22 cellular contexts compared by ENCODE assay signal in genomic region chr10:28445511-28445910, GRCh38.
"Had no signal": no experiment of that assay in that cellular context is flagged by ENCODE, and none has a peak within 500 bp of the region (broad histone marks: within the 10 kb centered on the region; RNA-seq: fewer than 3 reads in every experiment).

No MANE protein-coding gene starts in this region.

- H3K36me3 Mint-ChIP-seq: activated naive CD4-positive, alpha-beta T cell treated with anti-CD3 and anti-CD28 coated beads, Interleukin-2, amount 10 ng/mL, durations not matched to agents 7 days and 5 days had no signal

- H3K4me1 Mint-ChIP-seq: activated CD4-positive, alpha-beta memory T cell treated with anti-CD3 and anti-CD28 coated beads, Interleukin-2, amount 10 ng/mL, durations not matched to agents 7 days and 5 days; activated CD4-positive, alpha-beta T cell treated with anti-CD3 and anti-CD28 coated beads, Interleukin-2, amount 10 ng/mL, durations not matched to agents 24 days and 14 days; activated naive CD4-positive, alpha-beta T cell treated with anti-CD3 and anti-CD28 coated beads, Interleukin-2, amount 10 ng/mL, durations not matched to agents 7 days and 5 days; activated naive CD8-positive, alpha-beta T cell treated with anti-CD3 and anti-CD28 coated beads, Interleukin-2, amount 50 U/mL, for 24 hours had no signal

- H3K4me3 ChIP-seq: body of pancreas, spleen had no signal

- DNase-seq: activated CD4-positive, alpha-beta memory T cell treated with anti-CD3 and anti-CD28 coated beads, Interleukin-2, amount 10 ng/mL, durations not matched to agents 7 days and 5 days; activated CD4-positive, alpha-beta T cell treated with anti-CD3 and anti-CD28 coated beads, Interleukin-2, amount 10 ng/mL, durations not matched to agents 24 days and 14 days; activated effector memory CD4-positive, alpha-beta T cell treated with Interleukin-2 at 50 U/mL for 16 hours; activated naive CD4-positive, alpha-beta T cell treated with anti-CD3 and anti-CD28 coated beads, Interleukin-2, amount 10 ng/mL, durations not matched to agents 7 days and 5 days; activated naive CD8-positive, alpha-beta T cell treated with anti-CD3 and anti-CD28 coated beads, Interleukin-2, amount 50 U/mL, for 24 hours; activated T-cell treated with anti-CD3 and anti-CD28 coated beads, Interleukin-2, amount 50 U/mL, for 72 hours; anterior cingulate cortex; body of pancreas; effector CD4-positive, alpha-beta T cell; erythroblast; foreskin keratinocyte; kidney; left ventricle myocardium superior; mammary epithelial cell; nucleus accumbens; spleen; stimulated activated CD4-positive, alpha-beta T cell treated with anti-CD3 and anti-CD28 coated beads, Interleukin-4, amount 100 ng/mL, for 24 hours; stimulated activated naive CD4-positive, alpha-beta T cell treated with Interleukin-2 at 50 U/mL for 16 hours had no signal

- H3K4me3 Mint-ChIP-seq: activated CD4-positive, alpha-beta memory T cell treated with anti-CD3 and anti-CD28 coated beads, Interleukin-2, amount 10 ng/mL, durations not matched to agents 7 days and 5 days; activated CD4-positive, alpha-beta T cell treated with anti-CD3 and anti-CD28 coated beads, Interleukin-2, amount 10 ng/mL, durations not matched to agents 24 days and 14 days; activated naive CD4-positive, alpha-beta T cell treated with anti-CD3 and anti-CD28 coated beads, Interleukin-2, amount 10 ng/mL, durations not matched to agents 7 days and 5 days; activated naive CD8-positive, alpha-beta T cell treated with anti-CD3 and anti-CD28 coated beads, Interleukin-2, amount 50 U/mL, for 24 hours; activated T-cell treated with anti-CD3 and anti-CD28 coated beads, Interleukin-2, amount 50 U/mL, for 72 hours; dendritic cell treated with granulocyte-macrophage colony-stimulating factor and Interleukin-4, amounts not matched to agents 40 ng/mL and 50 ng/mL, for 4 days; nephron had no signal

- ATAC-seq: activated CD4-positive, CD25-positive, alpha-beta regulatory T cell treated with anti-CD3 and anti-CD28 coated beads, Interleukin-2, amount 50 U/mL, for 24 hours; activated naive CD8-positive, alpha-beta T cell treated with anti-CD3 and anti-CD28 coated beads, Interleukin-2, amount 50 U/mL, for 24 hours; activated T-cell treated with anti-CD3 and anti-CD28 coated beads, Interleukin-2, amount 50 U/mL, for 72 hours; body of pancreas; foreskin keratinocyte; left ventricle myocardium superior had no signal

- H3K27ac ChIP-seq: body of pancreas, foreskin keratinocyte, spleen had no signal

- H3K4me1 ChIP-seq: foreskin keratinocyte, spleen had no signal

- H3K9me3 Mint-ChIP-seq: activated CD4-positive, alpha-beta memory T cell treated with anti-CD3 and anti-CD28 coated beads, Interleukin-2, amount 10 ng/mL, durations not matched to agents 7 days and 5 days; activated CD4-positive, alpha-beta T cell treated with anti-CD3 and anti-CD28 coated beads, Interleukin-2, amount 10 ng/mL, durations not matched to agents 24 days and 14 days; activated naive CD4-positive, alpha-beta T cell treated with anti-CD3 and anti-CD28 coated beads, Interleukin-2, amount 10 ng/mL, durations not matched to agents 7 days and 5 days; activated naive CD8-positive, alpha-beta T cell treated with anti-CD3 and anti-CD28 coated beads, Interleukin-2, amount 50 U/mL, for 24 hours; activated T-cell treated with anti-CD3 and anti-CD28 coated beads, Interleukin-2, amount 50 U/mL, for 72 hours; dendritic cell treated with granulocyte-macrophage colony-stimulating factor and Interleukin-4, amounts not matched to agents 40 ng/mL and 50 ng/mL, for 4 days; nephron had no signal

- H3K36me3 ChIP-seq: spleen had no signal

- H3K27me3 ChIP-seq: body of pancreas had no signal

- H3K27me3 Mint-ChIP-seq: activated CD4-positive, alpha-beta T cell treated with anti-CD3 and anti-CD28 coated beads, Interleukin-2, amount 10 ng/mL, durations not matched to agents 24 days and 14 days had no signal

- H3K9me3 ChIP-seq: body of pancreas, spleen had no signal

- FAIRE-seq: endometrium, kidney had no signal

- H3K27ac Mint-ChIP-seq: activated CD4-positive, alpha-beta memory T cell treated with anti-CD3 and anti-CD28 coated beads, Interleukin-2, amount 10 ng/mL, durations not matched to agents 7 days and 5 days; activated CD4-positive, alpha-beta T cell treated with anti-CD3 and anti-CD28 coated beads, Interleukin-2, amount 10 ng/mL, durations not matched to agents 24 days and 14 days; activated naive CD4-positive, alpha-beta T cell treated with anti-CD3 and anti-CD28 coated beads, Interleukin-2, amount 10 ng/mL, durations not matched to agents 7 days and 5 days; activated naive CD8-positive, alpha-beta T cell treated with anti-CD3 and anti-CD28 coated beads, Interleukin-2, amount 50 U/mL, for 24 hours; activated T-cell treated with anti-CD3 and anti-CD28 coated beads, Interleukin-2, amount 50 U/mL, for 72 hours; dendritic cell treated with granulocyte-macrophage colony-stimulating factor and Interleukin-4, amounts not matched to agents 40 ng/mL and 50 ng/mL, for 4 days had no signal
